ENCODE assay signal across 8 cellular contexts in genomic region chr11:93197383-93198220, GRCh38. TPM values are rescaled to one million over a fixed set of nuclear protein-coding genes. Genes with fewer than 3 reads are reported as not detected.
A peak's percentile ranks its signal among the peaks of the same experiment; 100 is the strongest.
DNase-seq lines count a peak whose midpoint lies in the region; ATAC-seq, FAIRE-seq and TF ChIP-seq lines count a peak whose summit lies in the region.

Gene SLC36A4 (minus strand): TSS chr11:93197991. CDS start chr11:93197832, 159 bp downstream.

- H3K27ac ChIP-seq in prostate gland = peak within 1 kb of the TSS; percentile 93 to 96

- ATAC-seq in HG02798 (IDR thresholded peaks at IDR 0.05; ENCODE audit: poor library complexity, unreplicated experiment) (peak; percentile 93), left ventricle myocardium superior (peak; percentile 99)

- peak; percentile 48 for DNase-seq in GM12892 (ENCODE audit: insufficient read length)
- DNase-seq in NCI-H1436 (lab: John Stamatoyannopoulos, UW) = peak; percentile 91
- peak; percentile 63 to 92 (median 77) for DNase-seq in T-helper 1 cell
- DNase-seq in amygdala (lab: John Stamatoyannopoulos, UW) = peak in 55 of 56 donors; percentile 37 to 92 (median 81)
- DNase-seq in left ventricle myocardium superior = peak; percentile 92
- peak; percentile 90 for DNase-seq in prostate gland (ENCODE audit: low spot score)
- DNase-seq in ureter (ENCODE audit: low spot score) = peak; percentile 90

- peak; percentile 76 for TF ChIP-seq POLR2A in GM12892 (IDR thresholded peaks at IDR 0.05; ENCODE audit: low read depth, low read length)
- TF ChIP-seq POLR2A in prostate gland (IDR thresholded peaks at IDR 0.05) = peak; percentile 52

- FAIRE-seq in GM12892 (lab: Jason Lieb, UNC) = peak; percentile 100

- no peaks in the 10 kb centered on the region for H3K36me3 ChIP-seq in prostate gland

- no peak for TF ChIP-seq CTCF in prostate gland (IDR thresholded peaks at IDR 0.05)

- H3K9me3 ChIP-seq in prostate gland = no peaks in the 10 kb centered on the region

- H3K4me3 ChIP-seq in prostate gland = peak within 1 kb of the TSS; percentile 78 to 81

- no peaks in the 10 kb centered on the region for H3K27me3 ChIP-seq in prostate gland (replicated peaks; ENCODE audit: insufficient read depth)

- intact Hi-C loops in left ventricle myocardium superior (cut with micrococcal nuclease) = no loop called here
- intact Hi-C loops in prostate gland (cut with DNase I) = no loop called here

- H3K4me1 ChIP-seq in prostate gland (replicated peaks) = no peaks in the 10 kb centered on the region

- whole genome bisulfite sequencing in prostate gland = under 1% methylated on average over 69 of the region's 82 CpGs

RNA-seq across cellular contexts. Expression of gene SLC36A4, which starts in this region (rescaled TPM):
- 7.9 TPM for polyA plus RNA-seq in GM12892 (2012; ENCODE audit: missing spikeins)
- total RNA-seq in left ventricle myocardium superior (6.9 TPM), prostate gland (10 to 100 TPM in 1 of 2 donors, 1 to 10 TPM in 1; 6.3 to 15.5 TPM), ureter (12.6 TPM)

Comparison
In these comparisons a context has a peak if more than half of its experiments do, and no peak if none do; other contexts are left out.
1. Peak in every context shown above with its lines: DNase-seq, ATAC-seq, H3K4me3 ChIP-seq and H3K27ac ChIP-seq.